Comparison of ENCODE assay signal across 8 cellular contexts in genomic region chr7:7641129-7641663, GRCh38. TPM values are rescaled to one million over a fixed set of nuclear protein-coding genes. Genes with fewer than 3 reads are reported as not detected.
A peak's percentile ranks its signal among the peaks of the same experiment; 100 is the strongest.
DNase-seq lines count a peak whose midpoint lies in the region; ATAC-seq, FAIRE-seq and TF ChIP-seq lines count a peak whose summit lies in the region.

No MANE protein-coding gene starts in this region.

- no peak for TF ChIP-seq CTCF in lung (IDR thresholded peaks at IDR 0.05; ENCODE audit: control extremely low read depth, extremely low read depth)
- no peak for TF ChIP-seq CTCF in upper lobe of right lung (IDR thresholded peaks at IDR 0.05)

- H3K36me3 ChIP-seq in lung (ENCODE audit: control insufficient read depth in 2 of 2, insufficient read depth in 2 of 2, low read length in 2 of 2) (peaks cover 0 to 2% of the 10 kb centered on the region in 2 donors), upper lobe of right lung (peaks cover 8% of the 10 kb centered on the region)

- H3K9me3 ChIP-seq in lung (ENCODE audit: control insufficient read depth in 2 of 2, insufficient read depth in 1 of 2, low read length in 1 of 2): no peaks in the 10 kb centered on the region
- H3K9me3 ChIP-seq in upper lobe of right lung: no peaks in the 10 kb centered on the region

- 0 out of 2 replicates have a peak, but pooled peaks have one; percentile 4 for TF ChIP-seq POLR2A in H54 (IDR thresholded peaks at IDR 0.05; ENCODE audit: low read depth, low read length)

- intact Hi-C loops in upper lobe of right lung (cut with DNase I): no loop called here

- H3K27ac ChIP-seq in caudate nucleus (ENCODE audit: low read depth, low read length) (peak overlapping the region; percentile 81), lung (ENCODE audit: low read depth in 1 of 2, low read length in 1 of 2) (peak overlapping the region; percentile 82 to 94), upper lobe of right lung (peak overlapping the region; percentile 90)

- ATAC-seq in lung (ENCODE audit: insufficient read depth, low FRiP score) (no peak), upper lobe of right lung (no peak), HG03135 (IDR thresholded peaks at IDR 0.05; ENCODE audit: unreplicated experiment) (no peak)

- WGBS in lung, 2 donors: 5 to 7% methylated on average over 22 of the region's 22 CpGs

- H3K4me1 ChIP-seq in lung (ENCODE audit: control insufficient read depth in 2 of 2, insufficient read depth in 2 of 2, low read length in 2 of 2): peaks cover 1 to 7% of the 10 kb centered on the region in 2 donors
- peaks cover 12% of the 10 kb centered on the region for H3K4me1 ChIP-seq in upper lobe of right lung

- FAIRE-seq in H54 (lab: Jason Lieb, UNC): no peak

- H3K4me3 ChIP-seq in lung (peak overlapping the region; percentile 80), upper lobe of right lung (peak overlapping the region; percentile 76)

- H3K27me3 ChIP-seq in lung (ENCODE audit: control insufficient read depth, insufficient read depth) (no peaks in the 10 kb centered on the region), upper lobe of right lung (no peaks in the 10 kb centered on the region)

- DNase-seq in NCI-H82 (lab: John Stamatoyannopoulos, UW) (peak; percentile 80), NCI-H82 treated with DMSO at 0.1 percent for 48 hours (lab: John Stamatoyannopoulos, UW; ENCODE audit: unreplicated experiment) (no peak), H54 (ENCODE audit: insufficient read length, low spot score) (no peak), NCI-H146 treated with DMSO at 0.1 percent for 48 hours (lab: John Stamatoyannopoulos, UW; ENCODE audit: unreplicated experiment) (peak; percentile 36), caudate nucleus (lab: John Stamatoyannopoulos, UW) (peak in 14 of 61 donors; percentile 25 to 68 (median 44)), lung (ENCODE audit: low spot score) (no peak), upper lobe of right lung (no peak)

RNA-seq across cellular contexts. Expression of gene UMAD1, which starts 0.6 kb away (rescaled TPM):
- total RNA-seq in lung: 10 to 100 TPM; 14.5 to 19.2 TPM
- 1 to 10 TPM; 7.7 to 9.9 TPM for polyA plus RNA-seq in lung
- 18.0 TPM for total RNA-seq in upper lobe of right lung

Comparison
In these comparisons a context has a peak if more than half of its experiments do, and no peak if none do; other contexts are left out.
1. DNase-seq: peak in NCI-H82 (single experiment) and NCI-H146 treated with DMSO at 0.1 percent for 48 hours (single experiment); none in NCI-H82 treated with DMSO at 0.1 percent for 48 hours (single experiment), H54 (single experiment), lung (single experiment) and upper lobe of right lung (single experiment).
2. Peak in every context shown above with its lines, with median percentiles within 50 percentile points of each other: H3K27ac ChIP-seq.